ENCODE assay signal across 15 cellular contexts in the genomic region with DNA sequence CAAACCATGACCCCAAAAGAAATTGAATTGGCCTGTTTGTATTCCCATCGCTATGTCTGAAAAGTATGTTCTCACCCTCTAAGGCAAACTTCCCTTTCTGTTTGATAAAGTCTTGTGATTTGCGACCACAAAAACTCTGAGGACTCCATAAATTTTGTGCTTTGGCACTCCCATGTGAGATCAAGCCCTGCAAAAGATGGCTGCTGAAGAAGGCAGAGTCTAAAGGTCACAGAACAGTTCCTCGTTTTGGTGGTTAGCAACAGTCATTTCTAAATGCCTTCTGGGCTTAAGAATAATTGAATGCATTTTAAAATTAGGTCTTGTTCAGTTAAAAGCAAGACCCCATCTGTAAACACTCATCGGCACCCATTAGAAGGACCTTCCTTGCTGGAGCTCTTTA.
A peak's percentile ranks its signal among the peaks of the same experiment; 100 is the strongest.
DNase-seq lines count a peak whose midpoint lies in the region; ATAC-seq and TF ChIP-seq lines count a peak whose summit lies in the region.
"Had no signal": no experiment of that assay in that cellular context is flagged by ENCODE, and none has a peak within 500 bp of the region (broad histone marks: within the 10 kb centered on the region; RNA-seq: fewer than 3 reads in every experiment).

No MANE protein-coding gene starts in this region.

- ATAC-seq in GM19035 (IDR thresholded peaks at IDR 0.05; ENCODE audit: unreplicated experiment): peak; percentile 62
- peak; percentile 63 for ATAC-seq in HG02642 (IDR thresholded peaks at IDR 0.05; ENCODE audit: poor library complexity, unreplicated experiment)
- ATAC-seq in HG03457 (IDR thresholded peaks at IDR 0.05; ENCODE audit: unreplicated experiment): peak; percentile 50
- ATAC-seq in WTC11: no peak
- ATAC-seq: right lobe of liver had no signal

- H3K27me3 Mint-ChIP-seq in WTC11 (ENCODE audit: low read depth): no peaks in the 10 kb centered on the region
- H3K27me3 Mint-ChIP-seq: activated naive CD8-positive, alpha-beta T cell treated with anti-CD3 and anti-CD28 coated beads for 36 hours had no signal

- no peaks in the 10 kb centered on the region for H3K36me3 Mint-ChIP-seq in WTC11
- H3K36me3 Mint-ChIP-seq: activated naive CD8-positive, alpha-beta T cell treated with anti-CD3 and anti-CD28 coated beads for 36 hours; naive B cell had no signal

- TF ChIP-seq CTCF in WTC11 (IDR thresholded peaks at IDR 0.05): no peak

- CTCF ChIA-PET in WTC11 (lab: Charles Lee): no interaction called here

- POLR2A ChIA-PET in WTC11 (lab: Charles Lee): no interaction called here

- no peak overlapping the region for H3K4me3 Mint-ChIP-seq in WTC11
- H3K4me3 Mint-ChIP-seq: activated naive CD8-positive, alpha-beta T cell treated with anti-CD3 and anti-CD28 coated beads for 36 hours; naive B cell had no signal

- H3K9me3 Mint-ChIP-seq in WTC11: no peaks in the 10 kb centered on the region
- H3K9me3 Mint-ChIP-seq: activated naive CD8-positive, alpha-beta T cell treated with anti-CD3 and anti-CD28 coated beads for 36 hours; naive B cell had no signal

- no peak overlapping the region for H3K27ac Mint-ChIP-seq in WTC11
- H3K27ac Mint-ChIP-seq: activated naive CD8-positive, alpha-beta T cell treated with anti-CD3 and anti-CD28 coated beads for 36 hours; naive B cell had no signal

- H3K4me1 Mint-ChIP-seq in WTC11: no peaks in the 10 kb centered on the region
- H3K4me1 Mint-ChIP-seq: activated naive CD8-positive, alpha-beta T cell treated with anti-CD3 and anti-CD28 coated beads for 36 hours; naive B cell had no signal

- peak; percentile 10 to 55 for DNase-seq in AML-193 (lab: John Stamatoyannopoulos, UW)
- no peak for DNase-seq in activated gamma-delta T cell (lab: John Stamatoyannopoulos, UW)
- DNase-seq in Ammon's horn (ENCODE audit: low spot score): no peak
- DNase-seq in WTC11 (ENCODE audit: low spot score): no peak
- no peak for DNase-seq in NCI-H748 (lab: John Stamatoyannopoulos, UW; ENCODE audit: unreplicated experiment)
- DNase-seq: activated CD4-positive, alpha-beta T cell treated with anti-CD3 and anti-CD28 coated beads, Interleukin-2, amount 50 U/mL, for 1 hour; activated naive CD8-positive, alpha-beta T cell treated with anti-CD3 and anti-CD28 coated beads for 36 hours; DND-41; naive B cell; NCI-H446 treated with DMSO at 0.1 percent for 48 hours; right lobe of liver; trophoblast cell had no signal

TF ChIP-seq in WTC11, 78 proteins besides CTCF, POLR2A, EP300 and RAD21:
- TF ChIP-seq FOXK1 (CRISPR knock-in tag; IDR thresholded peaks at IDR 0.05): no peak
- TF ChIP-seq OVOL2 (CRISPR knock-in tag; IDR thresholded peaks at IDR 0.05; ENCODE audit: borderline replicate concordance): no peak
- TF ChIP-seq ZNF232 (CRISPR knock-in tag; IDR thresholded peaks at IDR 0.05): no peak
- no peak for TF ChIP-seq NFE2L1 (CRISPR knock-in tag; IDR thresholded peaks at IDR 0.05)
- TF ChIP-seq, protein P1, sequence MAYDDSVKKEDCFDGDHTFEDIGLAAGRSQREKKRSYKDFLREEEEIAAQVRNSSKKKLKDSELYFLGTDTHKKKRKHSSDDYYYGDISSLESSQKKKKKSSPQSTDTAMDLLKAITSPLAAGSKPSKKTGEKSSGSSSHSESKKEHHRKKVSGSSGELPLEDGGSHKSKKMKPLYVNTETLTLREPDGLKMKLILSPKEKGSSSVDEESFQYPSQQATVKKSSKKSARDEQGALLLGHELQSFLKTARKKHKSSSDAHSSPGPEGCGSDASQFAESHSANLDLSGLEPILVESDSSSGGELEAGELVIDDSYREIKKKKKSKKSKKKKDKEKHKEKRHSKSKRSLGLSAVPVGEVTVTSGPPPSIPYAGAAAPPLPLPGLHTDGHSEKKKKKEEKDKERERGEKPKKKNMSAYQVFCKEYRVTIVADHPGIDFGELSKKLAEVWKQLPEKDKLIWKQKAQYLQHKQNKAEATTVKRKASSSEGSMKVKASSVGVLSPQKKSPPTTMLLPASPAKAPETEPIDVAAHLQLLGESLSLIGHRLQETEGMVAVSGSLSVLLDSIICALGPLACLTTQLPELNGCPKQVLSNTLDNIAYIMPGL (CRISPR knock-in tag; IDR thresholded peaks at IDR 0.05): no peak
- no peak for TF ChIP-seq ZNF219 (CRISPR knock-in tag; IDR thresholded peaks at IDR 0.05; ENCODE audit: borderline replicate concordance)
- TF ChIP-seq, protein P2, sequence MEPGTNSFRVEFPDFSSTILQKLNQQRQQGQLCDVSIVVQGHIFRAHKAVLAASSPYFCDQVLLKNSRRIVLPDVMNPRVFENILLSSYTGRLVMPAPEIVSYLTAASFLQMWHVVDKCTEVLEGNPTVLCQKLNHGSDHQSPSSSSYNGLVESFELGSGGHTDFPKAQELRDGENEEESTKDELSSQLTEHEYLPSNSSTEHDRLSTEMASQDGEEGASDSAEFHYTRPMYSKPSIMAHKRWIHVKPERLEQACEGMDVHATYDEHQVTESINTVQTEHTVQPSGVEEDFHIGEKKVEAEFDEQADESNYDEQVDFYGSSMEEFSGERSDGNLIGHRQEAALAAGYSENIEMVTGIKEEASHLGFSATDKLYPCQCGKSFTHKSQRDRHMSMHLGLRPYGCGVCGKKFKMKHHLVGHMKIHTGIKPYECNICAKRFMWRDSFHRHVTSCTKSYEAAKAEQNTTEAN (CRISPR knock-in tag; IDR thresholded peaks at IDR 0.05): no peak
- TF ChIP-seq NFATC4 (CRISPR knock-in tag; IDR thresholded peaks at IDR 0.05): no peak
- TF ChIP-seq, protein P3, sequence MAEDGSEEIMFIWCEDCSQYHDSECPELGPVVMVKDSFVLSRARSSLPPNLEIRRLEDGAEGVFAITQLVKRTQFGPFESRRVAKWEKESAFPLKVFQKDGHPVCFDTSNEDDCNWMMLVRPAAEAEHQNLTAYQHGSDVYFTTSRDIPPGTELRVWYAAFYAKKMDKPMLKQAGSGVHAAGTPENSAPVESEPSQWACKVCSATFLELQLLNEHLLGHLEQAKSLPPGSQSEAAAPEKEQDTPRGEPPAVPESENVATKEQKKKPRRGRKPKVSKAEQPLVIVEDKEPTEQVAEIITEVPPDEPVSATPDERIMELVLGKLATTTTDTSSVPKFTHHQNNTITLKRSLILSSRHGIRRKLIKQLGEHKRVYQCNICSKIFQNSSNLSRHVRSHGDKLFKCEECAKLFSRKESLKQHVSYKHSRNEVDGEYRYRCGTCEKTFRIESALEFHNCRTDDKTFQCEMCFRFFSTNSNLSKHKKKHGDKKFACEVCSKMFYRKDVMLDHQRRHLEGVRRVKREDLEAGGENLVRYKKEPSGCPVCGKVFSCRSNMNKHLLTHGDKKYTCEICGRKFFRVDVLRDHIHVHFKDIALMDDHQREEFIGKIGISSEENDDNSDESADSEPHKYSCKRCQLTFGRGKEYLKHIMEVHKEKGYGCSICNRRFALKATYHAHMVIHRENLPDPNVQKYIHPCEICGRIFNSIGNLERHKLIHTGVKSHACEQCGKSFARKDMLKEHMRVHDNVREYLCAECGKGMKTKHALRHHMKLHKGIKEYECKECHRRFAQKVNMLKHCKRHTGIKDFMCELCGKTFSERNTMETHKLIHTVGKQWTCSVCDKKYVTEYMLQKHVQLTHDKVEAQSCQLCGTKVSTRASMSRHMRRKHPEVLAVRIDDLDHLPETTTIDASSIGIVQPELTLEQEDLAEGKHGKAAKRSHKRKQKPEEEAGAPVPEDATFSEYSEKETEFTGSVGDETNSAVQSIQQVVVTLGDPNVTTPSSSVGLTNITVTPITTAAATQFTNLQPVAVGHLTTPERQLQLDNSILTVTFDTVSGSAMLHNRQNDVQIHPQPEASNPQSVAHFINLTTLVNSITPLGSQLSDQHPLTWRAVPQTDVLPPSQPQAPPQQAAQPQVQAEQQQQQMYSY (CRISPR knock-in tag; IDR thresholded peaks at IDR 0.05): no peak
- TF ChIP-seq, protein P4, sequence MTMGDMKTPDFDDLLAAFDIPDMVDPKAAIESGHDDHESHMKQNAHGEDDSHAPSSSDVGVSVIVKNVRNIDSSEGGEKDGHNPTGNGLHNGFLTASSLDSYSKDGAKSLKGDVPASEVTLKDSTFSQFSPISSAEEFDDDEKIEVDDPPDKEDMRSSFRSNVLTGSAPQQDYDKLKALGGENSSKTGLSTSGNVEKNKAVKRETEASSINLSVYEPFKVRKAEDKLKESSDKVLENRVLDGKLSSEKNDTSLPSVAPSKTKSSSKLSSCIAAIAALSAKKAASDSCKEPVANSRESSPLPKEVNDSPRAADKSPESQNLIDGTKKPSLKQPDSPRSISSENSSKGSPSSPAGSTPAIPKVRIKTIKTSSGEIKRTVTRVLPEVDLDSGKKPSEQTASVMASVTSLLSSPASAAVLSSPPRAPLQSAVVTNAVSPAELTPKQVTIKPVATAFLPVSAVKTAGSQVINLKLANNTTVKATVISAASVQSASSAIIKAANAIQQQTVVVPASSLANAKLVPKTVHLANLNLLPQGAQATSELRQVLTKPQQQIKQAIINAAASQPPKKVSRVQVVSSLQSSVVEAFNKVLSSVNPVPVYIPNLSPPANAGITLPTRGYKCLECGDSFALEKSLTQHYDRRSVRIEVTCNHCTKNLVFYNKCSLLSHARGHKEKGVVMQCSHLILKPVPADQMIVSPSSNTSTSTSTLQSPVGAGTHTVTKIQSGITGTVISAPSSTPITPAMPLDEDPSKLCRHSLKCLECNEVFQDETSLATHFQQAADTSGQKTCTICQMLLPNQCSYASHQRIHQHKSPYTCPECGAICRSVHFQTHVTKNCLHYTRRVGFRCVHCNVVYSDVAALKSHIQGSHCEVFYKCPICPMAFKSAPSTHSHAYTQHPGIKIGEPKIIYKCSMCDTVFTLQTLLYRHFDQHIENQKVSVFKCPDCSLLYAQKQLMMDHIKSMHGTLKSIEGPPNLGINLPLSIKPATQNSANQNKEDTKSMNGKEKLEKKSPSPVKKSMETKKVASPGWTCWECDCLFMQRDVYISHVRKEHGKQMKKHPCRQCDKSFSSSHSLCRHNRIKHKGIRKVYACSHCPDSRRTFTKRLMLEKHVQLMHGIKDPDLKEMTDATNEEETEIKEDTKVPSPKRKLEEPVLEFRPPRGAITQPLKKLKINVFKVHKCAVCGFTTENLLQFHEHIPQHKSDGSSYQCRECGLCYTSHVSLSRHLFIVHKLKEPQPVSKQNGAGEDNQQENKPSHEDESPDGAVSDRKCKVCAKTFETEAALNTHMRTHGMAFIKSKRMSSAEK (CRISPR knock-in tag; IDR thresholded peaks at IDR 0.05; ENCODE audit: borderline replicate concordance): no peak
- TF ChIP-seq, protein P5, sequence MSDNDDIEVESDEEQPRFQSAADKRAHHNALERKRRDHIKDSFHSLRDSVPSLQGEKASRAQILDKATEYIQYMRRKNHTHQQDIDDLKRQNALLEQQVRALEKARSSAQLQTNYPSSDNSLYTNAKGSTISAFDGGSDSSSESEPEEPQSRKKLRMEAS (CRISPR knock-in tag; IDR thresholded peaks at IDR 0.05): no peak
- no peak for TF ChIP-seq GABPB1 (CRISPR knock-in tag; IDR thresholded peaks at IDR 0.05)
TF ChIP-seq in WTC11: peak in this region for 0.

Comparison
In these comparisons a context has a peak if more than half of its experiments do, and no peak if none do; other contexts are left out.
1. DNase-seq: peak in AML-193 (2 of 2); none in activated gamma-delta T cell (single experiment), Ammon's horn (single experiment), WTC11 (single experiment) and NCI-H748 (single experiment).